8 cellular contexts compared by ENCODE assay signal in genomic region chr16:84836234-84836647, GRCh38. TPM values are rescaled to one million over a fixed set of nuclear protein-coding genes. Genes with fewer than 3 reads are reported as not detected.
DNase-seq lines count a peak whose midpoint lies in the region; ATAC-seq, FAIRE-seq and TF ChIP-seq lines count a peak whose summit lies in the region.

No MANE protein-coding gene starts in this region.

- H3K27ac ChIP-seq in breast epithelium (peak overlapping the region; percentile 71 to 94), skin epidermis (peak overlapping the region in 17 of 21 experiments; percentile 14 to 85 (median 61))

- H3K4me1 ChIP-seq in breast epithelium: peaks cover 8 to 27% of the 10 kb centered on the region in 2 donors

- TF ChIP-seq POLR2A in H54 (IDR thresholded peaks at IDR 0.05; ENCODE audit: low read depth, low read length): no peak
- TF ChIP-seq POLR2A in breast epithelium (IDR thresholded peaks at IDR 0.05): no peak
- TF ChIP-seq POLR2A in GM12891 (IDR thresholded peaks at IDR 0.05; ENCODE audit: low read depth, low read length): no peak

- H3K36me3 ChIP-seq in breast epithelium: no peaks in the 10 kb centered on the region

- H3K27me3 ChIP-seq in breast epithelium: no peaks in the 10 kb centered on the region

- intact Hi-C loops in breast epithelium (cut with DNase I; ENCODE audit: low total_unique reads): no loop called here

- H3K4me3 ChIP-seq in breast epithelium (peak overlapping the region in 1 of 3 donors; percentile 41), skin epidermis (no peak overlapping the region)

- TF ChIP-seq CTCF in breast epithelium (IDR thresholded peaks at IDR 0.05): no peak

- no peaks in the 10 kb centered on the region for H3K9me3 ChIP-seq in breast epithelium

- peak; percentile 88 for DNase-seq in H54 (ENCODE audit: insufficient read length, low spot score)
- peak; percentile 74 to 96 for DNase-seq in breast epithelium (ENCODE audit: low spot score in 2 of 2)
- DNase-seq in islet precursor cell: peak; percentile 94
- no peak for DNase-seq in stimulated activated CD4-positive, alpha-beta T cell treated with anti-CD3 and anti-CD28 coated beads, Interleukin-12 subunit alpha, Interleukin-12 subunit beta, amount 100 ng/mL, for 4 hours
- DNase-seq in GM12891 (ENCODE audit: insufficient read length, low spot score): no peak
- DNase-seq in NCI-H2081 (lab: John Stamatoyannopoulos, UW): no peak

- no peak for ATAC-seq in HG02763 (IDR thresholded peaks at IDR 0.05; ENCODE audit: unreplicated experiment)

- no peak for FAIRE-seq in H54 (lab: Jason Lieb, UNC)
- FAIRE-seq in GM12891 (lab: Jason Lieb, UNC): no peak

TF ChIP-seq in GM12891, 5 proteins besides CTCF, POLR2A, EP300 and RAD21:
- TF ChIP-seq PAX5 (IDR thresholded peaks at IDR 0.05; ENCODE audit: insufficient read depth, low read length, severe bottlenecking) (no peak), POLR2AphosphoS5 (IDR thresholded peaks at IDR 0.05; ENCODE audit: low read depth, low read length) (no peak), POU2F2 (IDR thresholded peaks at IDR 0.05; ENCODE audit: low read depth, low read length) (no peak), TAF1 (IDR thresholded peaks at IDR 0.05; ENCODE audit: low read depth, low read length) (no peak), SPI1 (IDR thresholded peaks at IDR 0.05; ENCODE audit: low read depth, low read length) (no peak)

RNA-seq across cellular contexts. Expression of gene CRISPLD2, which starts 16.5 kb away (rescaled TPM):
- 100 to 1,000 TPM in 2 of 3 donors, 10 to 100 TPM in 1; 94.7 to 386 (median 216) TPM for total RNA-seq in breast epithelium
- polyA plus RNA-seq in GM12891 (2012; ENCODE audit: low read depth, missing spikeins): 0.10 TPM

Comparison
In these comparisons a context has a peak if more than half of its experiments do, and no peak if none do; other contexts are left out.
1. DNase-seq: peak in H54 (single experiment), breast epithelium (2 of 2) and islet precursor cell (single experiment); none in stimulated activated CD4-positive, alpha-beta T cell treated with anti-CD3 and anti-CD28 coated beads, Interleukin-12 subunit alpha, Interleukin-12 subunit beta, amount 100 ng/mL, for 4 hours (single experiment), GM12891 (single experiment) and NCI-H2081 (0 of 2).